Comparison of ENCODE assay signal across 1 cellular context in genomic region chr16:80759419-80760162, GRCh38.
A peak's percentile ranks its signal among the peaks of the same experiment; 100 is the strongest.
TF ChIP-seq lines count a peak whose summit lies in the region.

No MANE protein-coding gene starts in this region.

TF ChIP-seq in GM12878, 131 proteins besides CTCF, POLR2A, EP300 and RAD21:
- TF ChIP-seq CEBPB (IDR thresholded peaks at IDR 0.05; ENCODE audit: borderline replicate concordance in 1 of 2, low read depth in 2 of 2, low read length in 2 of 2): no peak
- 0 out of 2 replicates have a peak, but pooled peaks have one; percentile 18 for TF ChIP-seq NFIC (IDR thresholded peaks at IDR 0.05; ENCODE audit: low read depth, low read length)
